ENCODE assay signal across 19 cellular contexts in the genomic region with DNA sequence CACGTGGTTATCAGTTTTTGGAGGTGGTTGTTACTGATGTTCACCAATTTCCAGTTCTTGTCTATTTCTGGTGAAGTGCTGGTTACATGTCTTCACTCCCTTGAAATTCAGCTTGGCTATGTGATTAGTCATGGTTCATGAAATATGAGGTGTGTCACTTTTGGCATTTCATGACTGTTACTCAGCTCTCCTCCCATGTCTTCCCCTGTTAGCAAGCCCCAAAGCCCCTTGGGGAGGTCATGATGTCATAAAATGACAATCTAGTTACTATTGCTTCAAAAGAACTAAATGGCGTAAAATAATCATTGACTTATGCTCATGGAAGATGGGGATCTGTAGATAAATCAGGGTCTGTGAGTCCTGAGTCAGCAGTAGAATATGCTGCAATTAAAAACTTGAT.
DNase-seq lines count a peak whose midpoint lies in the region; ATAC-seq and TF ChIP-seq lines count a peak whose summit lies in the region.
"Had no signal": no experiment of that assay in that cellular context is flagged by ENCODE, and none has a peak within 500 bp of the region (broad histone marks: within the 10 kb centered on the region; RNA-seq: fewer than 3 reads in every experiment).

No MANE protein-coding gene starts in this region.

- no peaks in the 10 kb centered on the region for H3K27me3 Mint-ChIP-seq in Calu3 (ENCODE audit: unreplicated experiment)

- POLR2A ChIA-PET in OCI-LY7 (lab: Charles Lee): no interaction called here

- H3K4me3 ChIP-seq in brain microvascular endothelial cell (ENCODE audit: low read depth, low read length) (no peak overlapping the region), kidney epithelial cell (ENCODE audit: low read depth, low read length) (no peak overlapping the region), OCI-LY7 (ENCODE audit: low read depth, low read length, poor library complexity, severe bottlenecking) (no peak overlapping the region)
- H3K4me3 ChIP-seq: ascending aorta, psoas muscle, uterus had no signal

- H3K36me3 ChIP-seq in brain microvascular endothelial cell (replicated peaks): no peaks in the 10 kb centered on the region
- no peaks in the 10 kb centered on the region for H3K36me3 ChIP-seq in kidney epithelial cell (ENCODE audit: control insufficient read depth, insufficient read depth, low read length)
- H3K36me3 ChIP-seq in OCI-LY7 (ENCODE audit: insufficient read depth, low read length): no peaks in the 10 kb centered on the region
- H3K36me3 ChIP-seq: ascending aorta, uterus had no signal

- H3K27me3 ChIP-seq in brain microvascular endothelial cell (replicated peaks) (no peaks in the 10 kb centered on the region), kidney epithelial cell (ENCODE audit: control insufficient read depth, insufficient read depth, low read length) (no peaks in the 10 kb centered on the region)
- H3K27me3 ChIP-seq: ascending aorta had no signal

- TF ChIP-seq CTCF in brain microvascular endothelial cell (IDR thresholded peaks at IDR 0.05; ENCODE audit: low read depth, low read length, missing control alignments) (no peak), kidney epithelial cell (IDR thresholded peaks at IDR 0.05; ENCODE audit: insufficient read depth, low read length, poor library complexity, severe bottlenecking) (no peak), omental fat pad (IDR thresholded peaks at IDR 0.05) (no peak), Calu3 (IDR thresholded peaks at IDR 0.05; ENCODE audit: unreplicated experiment) (no peak), OCI-LY7 (conservative IDR thresholded peaks at IDR 0.05; ENCODE audit: low read length) (no peak)

- H3K79me2 ChIP-seq in OCI-LY7 (ENCODE audit: insufficient read depth, low read depth, low read length): no peaks in the 10 kb centered on the region

- no peaks in the 10 kb centered on the region for H3K9me3 Mint-ChIP-seq in Calu3 (ENCODE audit: low read depth, unreplicated experiment)
- H3K9me3 Mint-ChIP-seq: activated T-cell treated with anti-CD3 and anti-CD28 coated beads, Interleukin-2, amount 50 U/mL, for 4 hours; stimulated activated effector memory CD8-positive, alpha-beta T cell treated with anti-CD3 and anti-CD28 coated beads, Interleukin-12 subunit alpha, Interleukin-12 subunit beta, amount 100 ng/mL, for 72 hours; T-cell had no signal

- no peak overlapping the region for H3K4me3 Mint-ChIP-seq in Calu3 (ENCODE audit: low read depth, unreplicated experiment)
- H3K4me3 Mint-ChIP-seq: activated T-cell treated with anti-CD3 and anti-CD28 coated beads, Interleukin-2, amount 50 U/mL, for 4 hours; B cell; stimulated activated effector memory CD8-positive, alpha-beta T cell treated with anti-CD3 and anti-CD28 coated beads, Interleukin-12 subunit alpha, Interleukin-12 subunit beta, amount 100 ng/mL, for 72 hours; T-cell had no signal

- H2AFZ ChIP-seq in OCI-LY7 (ENCODE audit: low read length): no peak overlapping the region

- H3K36me3 Mint-ChIP-seq in Calu3 (ENCODE audit: insufficient read depth, unreplicated experiment): no peaks in the 10 kb centered on the region
- H3K36me3 Mint-ChIP-seq: stimulated activated effector memory CD8-positive, alpha-beta T cell treated with anti-CD3 and anti-CD28 coated beads, Interleukin-12 subunit alpha, Interleukin-12 subunit beta, amount 100 ng/mL, for 72 hours; T-cell had no signal

- no peaks in the 10 kb centered on the region for H3K4me1 ChIP-seq in OCI-LY7 (ENCODE audit: insufficient read depth, low read length, poor library complexity, severe bottlenecking)
- H3K4me1 ChIP-seq: ascending aorta, psoas muscle, uterus had no signal

- DNase-seq in AG20443 (ENCODE audit: low spot score): peak; percentile 85
- DNase-seq in LoVo (ENCODE audit: low spot score): peak; percentile 21
- DNase-seq in brain microvascular endothelial cell: peak; percentile 75
- DNase-seq in kidney epithelial cell (ENCODE audit: low read depth): peak; percentile 62
- no peak for DNase-seq in omental fat pad (ENCODE audit: low spot score)
- no peak for DNase-seq in Calu3
- no peak for DNase-seq in OCI-LY7 (ENCODE audit: low spot score)
- DNase-seq: activated CD4-positive, alpha-beta T cell treated with anti-CD3 and anti-CD28 coated beads for 48 hours; activated T-cell treated with anti-CD3 and anti-CD28 coated beads, Interleukin-2, amount 50 U/mL, for 4 hours; KG1; NCI-H2081 treated with DMSO at 0.1 percent for 48 hours; psoas muscle; stimulated activated CD4-positive, alpha-beta T cell treated with anti-CD3 and anti-CD28 coated beads, Interleukin-2, amount 100 ng/mL, for 24 hours; T-cell; uterus had no signal

- in situ Hi-C loops in brain microvascular endothelial cell (cut with HindIII; ENCODE audit: low pct_ligation_motif_present, low sequenced_read_pairs): no loop called here

- BruUV-seq in Calu3 (replicated peaks; lab: Mats Ljungman, UMichigan) (no TSS peak), OCI-LY7 (replicated peaks; lab: Mats Ljungman, UMichigan) (no TSS peak)

- H3K9me3 ChIP-seq in OCI-LY7 (ENCODE audit: low read length): no peaks in the 10 kb centered on the region
- H3K9me3 ChIP-seq: ascending aorta, psoas muscle, uterus had no signal

- no peak overlapping the region for H3K27ac Mint-ChIP-seq in Calu3 (ENCODE audit: unreplicated experiment)
- H3K27ac Mint-ChIP-seq: B cell; stimulated activated effector memory CD8-positive, alpha-beta T cell treated with anti-CD3 and anti-CD28 coated beads, Interleukin-12 subunit alpha, Interleukin-12 subunit beta, amount 100 ng/mL, for 72 hours; T-cell had no signal

- H3K4me1 Mint-ChIP-seq in Calu3 (ENCODE audit: low read depth, unreplicated experiment): peaks cover 19% of the 10 kb centered on the region
- H3K4me1 Mint-ChIP-seq: B cell; stimulated activated effector memory CD8-positive, alpha-beta T cell treated with anti-CD3 and anti-CD28 coated beads, Interleukin-12 subunit alpha, Interleukin-12 subunit beta, amount 100 ng/mL, for 72 hours; T-cell had no signal

- intact Hi-C loops in Calu3 (cut with micrococcal nuclease; ENCODE audit: unreplicated experiment) (no loop called here), OCI-LY7 (cut with micrococcal nuclease; ENCODE audit: unreplicated experiment) (no loop called here)

- H3K27ac ChIP-seq in brain microvascular endothelial cell (no peak overlapping the region), OCI-LY7 (ENCODE audit: low read depth, low read length, poor library complexity, severe bottlenecking) (no peak overlapping the region)
- H3K27ac ChIP-seq: ascending aorta, psoas muscle, uterus had no signal

- no peak overlapping the region for H3K4me2 ChIP-seq in OCI-LY7 (ENCODE audit: low read length)

- no peak for ATAC-seq in omental fat pad (ENCODE audit: low FRiP score)
- no peak for ATAC-seq in HG03139 (IDR thresholded peaks at IDR 0.05; ENCODE audit: unreplicated experiment)
- ATAC-seq: activated T-cell treated with anti-CD3 and anti-CD28 coated beads, Interleukin-2, amount 50 U/mL, for 4 hours; stimulated activated effector memory CD8-positive, alpha-beta T cell treated with anti-CD3 and anti-CD28 coated beads, Interleukin-12 subunit alpha, Interleukin-12 subunit beta, amount 100 ng/mL, for 72 hours; T-cell had no signal

- H4K20me1 ChIP-seq in OCI-LY7 (ENCODE audit: insufficient read depth, low read length): no peaks in the 10 kb centered on the region

- no peaks in the 10 kb centered on the region for H3K9me2 ChIP-seq in OCI-LY7 (ENCODE audit: insufficient read depth, low read length)

- CTCF ChIA-PET in Calu3 (lab: Charles Lee) (interaction anchor here (0.9 kb wide), 1 partner anchor 234 kb away, joined by 3 read pairs; no protein-coding TSS in a partner anchor), OCI-LY7 (lab: Charles Lee; ENCODE audit: unreplicated experiment) (no interaction called here)

Comparison
In these comparisons a context has a peak if more than half of its experiments do, and no peak if none do; other contexts are left out.
1. DNase-seq: peak in AG20443 (single experiment), LoVo (single experiment), brain microvascular endothelial cell (single experiment) and kidney epithelial cell (single experiment); none in omental fat pad (single experiment), Calu3 (single experiment) and OCI-LY7 (single experiment).